Comparison of ENCODE assay signal across 8 cellular contexts in genomic region chr1:42420911-42421585, GRCh38. TPM values are rescaled to one million over a fixed set of nuclear protein-coding genes. Genes with fewer than 3 reads are reported as not detected.
DNase-seq lines count a peak whose midpoint lies in the region; ATAC-seq and TF ChIP-seq lines count a peak whose summit lies in the region.

No MANE protein-coding gene starts in this region.

- no peaks in the 10 kb centered on the region for H3K9me2 ChIP-seq in PC-3 (replicated peaks; ENCODE audit: low read length)

- no peak overlapping the region for H3K4me3 ChIP-seq in PC-3 (ENCODE audit: low read length)
- H3K4me3 ChIP-seq in sigmoid colon: no peak overlapping the region
- no peak overlapping the region for H3K4me3 ChIP-seq in effector memory CD4-positive, alpha-beta T cell (ENCODE audit: insufficient read depth, low read depth, low read length, poor library complexity, severe bottlenecking)
- no peak overlapping the region for H3K4me3 ChIP-seq in tibial artery

- intact Hi-C loops in PC-3 (cut with micrococcal nuclease): no loop called here
- intact Hi-C loops in sigmoid colon (cut with DNase I): loop anchor here (2.0 to 5.0 kb wide), 2 partner anchors 39 to 84 kb away; partner anchors contain the start of gene RIMKLA
- intact Hi-C loops in tibial artery (cut with DNase I; ENCODE audit: low total_unique reads): no loop called here

- no peak overlapping the region for H3K4me2 ChIP-seq in PC-3 (ENCODE audit: low read length)

- H3K4me1 Mint-ChIP-seq in HFFc6 (ENCODE audit: low read depth): peaks cover 22% of the 10 kb centered on the region
- no peaks in the 10 kb centered on the region for H3K4me1 Mint-ChIP-seq in natural killer cell treated with Interleukin-12 subunit alpha and Interleukin-12 subunit beta and Interleukin-15 and Interleukin-18, amount 100 ng/mL, for 72 hours (ENCODE audit: low read depth in 2 of 2)
- H3K4me1 Mint-ChIP-seq in stimulated activated naive B cell treated with anti-CD40 and anti-IgM and Interleukin-4, amounts not matched to agents 10 μg/mL and 1 μg/mL and 100 μg/mL, for 72 hours: no peaks in the 10 kb centered on the region

- H3K36me3 Mint-ChIP-seq in HFFc6 (ENCODE audit: low read depth): no peaks in the 10 kb centered on the region
- H3K36me3 Mint-ChIP-seq in natural killer cell treated with Interleukin-12 subunit alpha and Interleukin-12 subunit beta and Interleukin-15 and Interleukin-18, amount 100 ng/mL, for 72 hours: no peaks in the 10 kb centered on the region
- no peaks in the 10 kb centered on the region for H3K36me3 Mint-ChIP-seq in stimulated activated naive B cell treated with anti-CD40 and anti-IgM and Interleukin-4, amounts not matched to agents 10 μg/mL and 1 μg/mL and 100 μg/mL, for 72 hours

- H3K79me2 ChIP-seq in PC-3 (ENCODE audit: low read length): no peaks in the 10 kb centered on the region

- H3K36me3 ChIP-seq in PC-3 (ENCODE audit: low read depth, low read length): no peaks in the 10 kb centered on the region
- H3K36me3 ChIP-seq in sigmoid colon: no peaks in the 10 kb centered on the region
- no peaks in the 10 kb centered on the region for H3K36me3 ChIP-seq in effector memory CD4-positive, alpha-beta T cell (ENCODE audit: control insufficient read depth, insufficient read depth, low read length)
- H3K36me3 ChIP-seq in tibial artery: no peaks in the 10 kb centered on the region

- peak in 3 of 4 donors; percentile 29 to 93 (median 80) for TF ChIP-seq EP300 in sigmoid colon (IDR thresholded peaks at IDR 0.05)

- POLR2A ChIA-PET in PC-3 (lab: Charles Lee; ENCODE audit: unreplicated experiment): no interaction called here

- peak overlapping the region; percentile 15; the same call in 1 of the 2 replicates for H3K27ac Mint-ChIP-seq in HFFc6
- no peak overlapping the region for H3K27ac Mint-ChIP-seq in natural killer cell treated with Interleukin-12 subunit alpha and Interleukin-12 subunit beta and Interleukin-15 and Interleukin-18, amount 100 ng/mL, for 72 hours
- no peak overlapping the region for H3K27ac Mint-ChIP-seq in stimulated activated naive B cell treated with anti-CD40 and anti-IgM and Interleukin-4, amounts not matched to agents 10 μg/mL and 1 μg/mL and 100 μg/mL, for 72 hours

- H3F3A ChIP-seq in PC-3 (ENCODE audit: low read length, unreplicated experiment): no peaks in the 10 kb centered on the region

- no peak overlapping the region for H3K27ac ChIP-seq in PC-3 (ENCODE audit: low read length)
- H3K27ac ChIP-seq in sigmoid colon: peak overlapping the region in 3 of 4 donors; percentile 74 to 87 (median 80)
- H3K27ac ChIP-seq in effector memory CD4-positive, alpha-beta T cell (ENCODE audit: insufficient read depth, low read length, poor library complexity, severe bottlenecking): no peak overlapping the region
- no peak overlapping the region for H3K27ac ChIP-seq in tibial artery

- H3K9me3 Mint-ChIP-seq in HFFc6: no peaks in the 10 kb centered on the region
- no peaks in the 10 kb centered on the region for H3K9me3 Mint-ChIP-seq in natural killer cell treated with Interleukin-12 subunit alpha and Interleukin-12 subunit beta and Interleukin-15 and Interleukin-18, amount 100 ng/mL, for 72 hours
- no peaks in the 10 kb centered on the region for H3K9me3 Mint-ChIP-seq in stimulated activated naive B cell treated with anti-CD40 and anti-IgM and Interleukin-4, amounts not matched to agents 10 μg/mL and 1 μg/mL and 100 μg/mL, for 72 hours

- no peaks in the 10 kb centered on the region for H3K27me3 ChIP-seq in PC-3 (ENCODE audit: low read length)
- no peaks in the 10 kb centered on the region for H3K27me3 ChIP-seq in sigmoid colon
- H3K27me3 ChIP-seq in effector memory CD4-positive, alpha-beta T cell (replicated peaks; ENCODE audit: control insufficient read depth, insufficient read depth, low read length, poor library complexity, severe bottlenecking): no peaks in the 10 kb centered on the region
- H3K27me3 ChIP-seq in tibial artery: peaks cover 0 to 17% of the 10 kb centered on the region in 2 donors

- 18 to 36% methylated on average over 10 of the region's 10 CpGs for WGBS in sigmoid colon, 2 donors

- peak; percentile 33; the same call in 1 of the 2 replicates for ATAC-seq in PC-3
- no peak for ATAC-seq in natural killer cell treated with Interleukin-12 subunit alpha and Interleukin-12 subunit beta and Interleukin-15 and Interleukin-18, amount 100 ng/mL, for 72 hours
- ATAC-seq in stimulated activated naive B cell treated with anti-CD40 and anti-IgM and Interleukin-4, amounts not matched to agents 10 μg/mL and 1 μg/mL and 100 μg/mL, for 72 hours (replicated peaks): no peak

- H3K9ac ChIP-seq in PC-3 (ENCODE audit: low read length): no peak overlapping the region

- peak overlapping the region; percentile 31; the same call in 1 of the 2 replicates for H3K4me3 Mint-ChIP-seq in HFFc6
- H3K4me3 Mint-ChIP-seq in natural killer cell treated with Interleukin-12 subunit alpha and Interleukin-12 subunit beta and Interleukin-15 and Interleukin-18, amount 100 ng/mL, for 72 hours: no peak overlapping the region
- no peak overlapping the region for H3K4me3 Mint-ChIP-seq in stimulated activated naive B cell treated with anti-CD40 and anti-IgM and Interleukin-4, amounts not matched to agents 10 μg/mL and 1 μg/mL and 100 μg/mL, for 72 hours

- TF ChIP-seq POLR2A in sigmoid colon (IDR thresholded peaks at IDR 0.05): no peak

- peak; percentile 69 for DNase-seq in HFFc6
- DNase-seq in PC-3: peak; percentile 41
- DNase-seq in foreskin melanocyte: peak; percentile 71
- peak; percentile 90 for DNase-seq in sigmoid colon
- DNase-seq in effector memory CD4-positive, alpha-beta T cell: no peak
- no peak for DNase-seq in natural killer cell treated with Interleukin-12 subunit alpha and Interleukin-12 subunit beta and Interleukin-15 and Interleukin-18, amount 100 ng/mL, for 72 hours (ENCODE audit: low spot score)
- DNase-seq in stimulated activated naive B cell treated with anti-CD40 and anti-IgM and Interleukin-4, amounts not matched to agents 10 μg/mL and 1 μg/mL and 100 μg/mL, for 72 hours: no peak
- DNase-seq in tibial artery: no peak

- H3K4me1 ChIP-seq in PC-3 (ENCODE audit: insufficient read depth, low read length): peaks cover 16% of the 10 kb centered on the region
- H3K4me1 ChIP-seq in sigmoid colon: peaks cover 0 to 38% (median 34%) of the 10 kb centered on the region in 4 donors
- no peaks in the 10 kb centered on the region for H3K4me1 ChIP-seq in effector memory CD4-positive, alpha-beta T cell (ENCODE audit: control insufficient read depth, insufficient read depth, low read length, poor library complexity, severe bottlenecking)
- H3K4me1 ChIP-seq in tibial artery: no peaks in the 10 kb centered on the region

- TF ChIP-seq CTCF in HFFc6 (IDR thresholded peaks at IDR 0.05) (no peak), PC-3 (conservative IDR thresholded peaks at IDR 0.05; ENCODE audit: low read depth, low read length) (no peak), sigmoid colon (IDR thresholded peaks at IDR 0.05) (no peak), tibial artery (IDR thresholded peaks at IDR 0.05) (no peak)

- H2AFZ ChIP-seq in PC-3 (ENCODE audit: low read length): no peak overlapping the region

- BruUV-seq in PC-3 (replicated peaks; lab: Mats Ljungman, UMichigan): no TSS peak

- CTCF ChIA-PET in PC-3 (lab: Charles Lee): no interaction called here

- H3K9me3 ChIP-seq in PC-3 (ENCODE audit: low read length): no peaks in the 10 kb centered on the region
- no peaks in the 10 kb centered on the region for H3K9me3 ChIP-seq in sigmoid colon
- H3K9me3 ChIP-seq in effector memory CD4-positive, alpha-beta T cell (ENCODE audit: control insufficient read depth, low read length): no peaks in the 10 kb centered on the region
- no peaks in the 10 kb centered on the region for H3K9me3 ChIP-seq in tibial artery

- H4K20me1 ChIP-seq in PC-3 (ENCODE audit: low read length): no peaks in the 10 kb centered on the region

- H3K27me3 Mint-ChIP-seq in HFFc6 (ENCODE audit: insufficient read depth): peaks cover 46% of the 10 kb centered on the region
- peaks cover 10 to 34% of the 10 kb centered on the region in 2 donors for H3K27me3 Mint-ChIP-seq in natural killer cell treated with Interleukin-12 subunit alpha and Interleukin-12 subunit beta and Interleukin-15 and Interleukin-18, amount 100 ng/mL, for 72 hours
- H3K27me3 Mint-ChIP-seq in stimulated activated naive B cell treated with anti-CD40 and anti-IgM and Interleukin-4, amounts not matched to agents 10 μg/mL and 1 μg/mL and 100 μg/mL, for 72 hours: peaks cover 8 to 20% of the 10 kb centered on the region in 2 donors

RNA-seq across cellular contexts. Expression of gene ZMYND12, which starts 34.8 kb away (rescaled TPM):
- total RNA-seq in HFFc6 (2021; fragmentation: NEBNext Ultra II Directional; extraction: Animal tissue kit (Norgen Biotek cat#: 25700)): under 1 TPM in 1 of 6 experiments, not detected in 5; 0.20 TPM
- total RNA-seq in PC-3 (2014; rRNA removed): not detected in 2 replicates
- total RNA-seq in sigmoid colon: 1 to 10 TPM in 1 of 4 donors, under 1 TPM in 3; 0.54 to 1.1 (median 0.77) TPM
- 10 to 100 TPM in 1 of 3 donors, 1 to 10 TPM in 2; 1.0 to 10.9 (median 1.2) TPM for polyA plus RNA-seq in sigmoid colon
- total RNA-seq in natural killer cell treated with Interleukin-12 subunit alpha and Interleukin-12 subunit beta and Interleukin-15 and Interleukin-18, amount 100 ng/mL, for 72 hours: not detected

RNA-seq across cellular contexts. Expression of gene PPCS, which starts 35.3 kb away (rescaled TPM):
- 10 to 100 TPM; 27.6 to 34.8 (median 29.2) TPM for total RNA-seq in HFFc6 (2021; fragmentation: NEBNext Ultra II Directional; extraction: Animal tissue kit (Norgen Biotek cat#: 25700))
- 45.6 and 56.1 TPM in 2 replicates for total RNA-seq in PC-3 (2014; rRNA removed)
- total RNA-seq in sigmoid colon: 10 to 100 TPM; 32.1 to 99.9 (median 52.5) TPM
- 100 to 1,000 TPM in 2 of 3 donors, 10 to 100 TPM in 1; 79.4 to 257 (median 200) TPM for polyA plus RNA-seq in sigmoid colon
- 10 to 100 TPM; 26.4 to 31.3 TPM for total RNA-seq in natural killer cell treated with Interleukin-12 subunit alpha and Interleukin-12 subunit beta and Interleukin-15 and Interleukin-18, amount 100 ng/mL, for 72 hours

RNA-seq across cellular contexts. Expression of gene RIMKLA, which starts 40.5 kb away (rescaled TPM):
- not detected for total RNA-seq in HFFc6 (2021; fragmentation: NEBNext Ultra II Directional; extraction: Animal tissue kit (Norgen Biotek cat#: 25700))
- total RNA-seq in PC-3 (2014; rRNA removed): 3.5 and 4.5 TPM in 2 replicates
- total RNA-seq in sigmoid colon: 10 to 100 TPM in 1 of 4 donors, 1 to 10 TPM in 3; 2.1 to 11.4 (median 3.6) TPM
- polyA plus RNA-seq in sigmoid colon: 1 to 10 TPM; 2.6 to 7.6 (median 6.6) TPM
- 1 to 10 TPM in 1 of 2 donors, under 1 TPM in 1; 0.98 to 8.8 TPM for total RNA-seq in natural killer cell treated with Interleukin-12 subunit alpha and Interleukin-12 subunit beta and Interleukin-15 and Interleukin-18, amount 100 ng/mL, for 72 hours

RNA-seq across cellular contexts. Expression of gene CCDC30, which starts 42.0 kb away (rescaled TPM):
- 1 to 10 TPM in 1 of 6 experiments, under 1 TPM in 5; 0.18 to 1.2 (median 0.31) TPM for total RNA-seq in HFFc6 (2021; fragmentation: NEBNext Ultra II Directional; extraction: Animal tissue kit (Norgen Biotek cat#: 25700))
- total RNA-seq in PC-3 (2014; rRNA removed): 0.46 and 0.58 TPM in 2 replicates
- 1 to 10 TPM; 3.3 to 3.9 (median 3.8) TPM for total RNA-seq in sigmoid colon
- polyA plus RNA-seq in sigmoid colon: 1 to 10 TPM in 2 of 3 donors, under 1 TPM in 1; 0.69 to 1.2 (median 1.0) TPM
- 1 to 10 TPM in 1 of 2 donors, under 1 TPM in 1; 0.76 to 2.6 TPM for total RNA-seq in natural killer cell treated with Interleukin-12 subunit alpha and Interleukin-12 subunit beta and Interleukin-15 and Interleukin-18, amount 100 ng/mL, for 72 hours

Comparison
In these comparisons a context has a peak if more than half of its experiments do, and no peak if none do; other contexts are left out.
1. DNase-seq: peak in HFFc6 (single experiment), PC-3 (single experiment), foreskin melanocyte (single experiment) and sigmoid colon (single experiment); none in effector memory CD4-positive, alpha-beta T cell (0 of 3), natural killer cell treated with Interleukin-12 subunit alpha and Interleukin-12 subunit beta and Interleukin-15 and Interleukin-18, amount 100 ng/mL, for 72 hours (single experiment), stimulated activated naive B cell treated with anti-CD40 and anti-IgM and Interleukin-4, amounts not matched to agents 10 μg/mL and 1 μg/mL and 100 μg/mL, for 72 hours (single experiment) and tibial artery (0 of 2).
2. H3K27ac ChIP-seq: peak in sigmoid colon (3 of 4); none in PC-3 (single experiment), effector memory CD4-positive, alpha-beta T cell (single experiment) and tibial artery (0 of 2).